In the genomic region with DNA sequence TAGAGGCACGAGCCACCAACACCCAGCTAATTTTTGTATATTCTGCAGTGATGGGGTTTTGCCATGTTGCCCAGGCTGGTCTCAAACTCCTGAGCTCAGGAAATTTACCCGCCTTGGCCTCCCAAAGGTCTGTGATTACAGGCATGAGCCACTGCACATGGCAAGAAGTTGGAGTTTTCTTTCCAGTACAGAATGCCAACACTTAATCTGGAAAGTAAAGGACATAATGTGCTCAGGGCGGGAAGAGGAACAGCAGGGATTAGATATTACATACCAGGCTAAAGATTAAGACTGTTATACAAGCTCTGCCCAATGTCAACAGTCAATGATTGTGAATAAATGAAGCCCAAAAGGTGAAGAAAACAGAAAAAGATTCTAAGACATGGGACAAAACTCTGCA, we compare ENCODE assay signal across 31 cellular contexts. TPM values are rescaled to one million over a fixed set of nuclear protein-coding genes. Genes with fewer than 3 reads are reported as not detected.
"Had no signal": no experiment of that assay in that cellular context is flagged by ENCODE, and none has a peak within 500 bp of the region (broad histone marks: within the 10 kb centered on the region; RNA-seq: fewer than 3 reads in every experiment).

No MANE protein-coding gene starts in this region.

- H3K4me3 ChIP-seq: breast epithelium, cardiac muscle cell, colonic mucosa, esophagus squamous epithelium had no signal

- H3K27ac ChIP-seq: breast epithelium, cardiac muscle cell, colonic mucosa, epithelial cell of prostate, esophagus squamous epithelium had no signal

- H3K36me3 ChIP-seq: breast epithelium, cardiac muscle cell, colonic mucosa, esophagus squamous epithelium had no signal

- H3K9me3 ChIP-seq: breast epithelium, colonic mucosa, esophagus squamous epithelium had no signal

- DNase-seq: activated CD4-positive, alpha-beta T cell treated with anti-CD3 and anti-CD28 coated beads for 48 hours; activated CD4-positive, alpha-beta T cell treated with anti-CD3 and anti-CD28 coated beads, Interleukin-2, amount 50 U/mL, for 1 hour; activated CD4-positive, alpha-beta T cell treated with anti-CD3 and anti-CD28 coated beads, Interleukin-2, amount 50 U/mL, for 48 hours; activated CD8-positive, alpha-beta memory T cell treated with anti-CD3 and anti-CD28 coated beads for 24 hours; activated CD8-positive, alpha-beta T cell treated with anti-CD3 and anti-CD28 coated beads for 36 hours; activated effector memory CD4-positive, alpha-beta T cell treated with Interleukin-2 at 50 U/mL for 16 hours; activated gamma-delta T cell treated with Interleukin-2 at 50 U/mL for 16 hours; activated naive CD4-positive, alpha-beta T cell treated with anti-CD3 and anti-CD28 coated beads, Interleukin-2, amount 50 U/mL, for 16 hours; activated naive CD4-positive, alpha-beta T cell treated with Interleukin-2 at 50 U/mL for 16 hours; activated T-cell treated with anti-CD3 and anti-CD28 coated beads, Interleukin-2, amount 50 U/mL, for 4 hours; amygdala; aorta; central memory CD4-positive, alpha-beta T cell; cerebellar nuclear complex; colonic mucosa; effector CD8-positive, alpha-beta T cell; esophagus squamous epithelium; foreskin fibroblast; T-helper 2 cell had no signal

- H3K4me1 ChIP-seq: breast epithelium, colonic mucosa, esophagus squamous epithelium had no signal

- H3K27me3 ChIP-seq: breast epithelium, cardiac muscle cell, colonic mucosa had no signal

- FAIRE-seq: endometrium, endothelial cell of umbilical vein, frontal cortex had no signal

- ATAC-seq: activated CD8-positive, alpha-beta T cell treated with anti-CD3 and anti-CD28 coated beads for 36 hours; activated T-cell treated with anti-CD3 and anti-CD28 coated beads, Interleukin-2, amount 50 U/mL, for 4 hours; activated T-helper 17 cell treated with anti-CD3 and anti-CD28 coated beads, Interleukin-2, amount 50 U/mL, for 72 hours had no signal

RNA-seq across cellular contexts. Expression of gene AGXT2, which starts 47.2 kb away (rescaled TPM):
- total RNA-seq: activated CD8-positive, alpha-beta T cell treated with anti-CD3 and anti-CD28 coated beads for 36 hours; activated T-cell treated with anti-CD3 and anti-CD28 coated beads, Interleukin-2, amount 50 U/mL, for 4 hours; activated T-helper 17 cell treated with anti-CD3 and anti-CD28 coated beads, Interleukin-2, amount 50 U/mL, for 72 hours; aorta; breast epithelium; cardiac muscle cell; dermis microvascular lymphatic vessel endothelial cell; endothelial cell of umbilical vein; esophagus squamous epithelium; fibroblast of lung; frontal cortex; T-helper 1 cell treated with Interleukin-12 subunit alpha and Interleukin-12 subunit beta and Interleukin-4 antibody, amounts not matched to agents 30 ng/mL and 1 ng/mL, for 36 hours had no signal
- polyA plus RNA-seq: adipose tissue, aorta, cardiac muscle cell, endothelial cell of umbilical vein, esophagus, fibroblast of lung had no signal
